ENCODE assay signal across 31 cellular contexts in the genomic region with DNA sequence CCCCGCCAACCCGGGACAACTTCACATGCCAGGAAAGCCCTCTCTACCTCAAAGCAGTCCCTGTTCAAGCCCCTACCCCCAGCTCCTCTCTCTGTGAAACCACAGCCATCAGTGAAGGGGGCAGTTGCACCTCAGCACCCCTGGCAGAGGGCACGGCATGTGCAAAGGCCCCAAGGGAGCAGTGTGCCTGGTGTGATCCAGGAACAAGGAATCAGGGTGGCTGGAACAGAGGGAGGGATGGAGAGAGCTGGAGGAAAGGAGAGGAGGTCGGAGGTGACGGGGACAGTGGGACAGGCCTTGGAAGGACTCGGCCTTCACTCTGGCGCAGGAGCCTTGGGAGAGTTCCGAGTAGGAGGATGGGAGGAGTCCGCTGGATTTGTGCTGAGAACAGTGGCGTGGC.
"Had no signal": no experiment of that assay in that cellular context is flagged by ENCODE, and none has a peak within 500 bp of the region (broad histone marks: within the 10 kb centered on the region; RNA-seq: fewer than 3 reads in every experiment).

No MANE protein-coding gene starts in this region.

- H3K36me3 Mint-ChIP-seq: activated naive CD4-positive, alpha-beta T cell treated with anti-CD3 and anti-CD28 coated beads, Interleukin-2, amount 10 ng/mL, durations not matched to agents 7 days and 5 days; activated naive CD4-positive, alpha-beta T cell treated with anti-CD3 and anti-CD28 coated beads, Interleukin-2, amount 50 U/mL, for 72 hours; activated naive CD8-positive, alpha-beta T cell treated with anti-CD3 and anti-CD28 coated beads, Interleukin-2, amount 10 ng/mL, durations not matched to agents 7 days and 5 days; brain had no signal

- H3K4me3 ChIP-seq: ascending aorta, breast epithelium, cardiac muscle cell, coronary artery, dorsolateral prefrontal cortex, heart left ventricle had no signal

- H3K9me3 Mint-ChIP-seq: activated CD4-positive, alpha-beta memory T cell treated with anti-CD3 and anti-CD28 coated beads, Interleukin-2, amount 10 ng/mL, durations not matched to agents 7 days and 5 days; activated CD4-positive, alpha-beta T cell treated with anti-CD3 and anti-CD28 coated beads, Interleukin-2, amount 10 ng/mL, durations not matched to agents 7 days and 5 days; activated naive CD4-positive, alpha-beta T cell treated with anti-CD3 and anti-CD28 coated beads, Interleukin-2, amount 10 ng/mL, durations not matched to agents 7 days and 5 days; activated naive CD4-positive, alpha-beta T cell treated with anti-CD3 and anti-CD28 coated beads, Interleukin-2, amount 50 U/mL, for 72 hours; activated naive CD8-positive, alpha-beta T cell treated with anti-CD3 and anti-CD28 coated beads, Interleukin-2, amount 10 ng/mL, durations not matched to agents 7 days and 5 days; activated T-cell treated with anti-CD3 and anti-CD28 coated beads, Interleukin-2, amount 50 U/mL, for 24 hours; activated T-cell treated with anti-CD3 and anti-CD28 coated beads, Interleukin-2, amount 50 U/mL, for 72 hours; dendritic cell treated with granulocyte-macrophage colony-stimulating factor and Interleukin-4, amounts not matched to agents 40 ng/mL and 50 ng/mL, for 4 days; endodermal cell; T-helper 2 cell treated with Interferon-gamma antibody and Interleukin-4, amounts not matched to agents 5 μg/mL and 100 μg/mL, for 36 hours had no signal

- H3K27ac Mint-ChIP-seq: activated CD4-positive, alpha-beta memory T cell treated with anti-CD3 and anti-CD28 coated beads, Interleukin-2, amount 10 ng/mL, durations not matched to agents 7 days and 5 days; activated CD4-positive, alpha-beta T cell treated with anti-CD3 and anti-CD28 coated beads, Interleukin-2, amount 10 ng/mL, durations not matched to agents 7 days and 5 days; activated naive CD4-positive, alpha-beta T cell treated with anti-CD3 and anti-CD28 coated beads, Interleukin-2, amount 10 ng/mL, durations not matched to agents 7 days and 5 days; activated naive CD4-positive, alpha-beta T cell treated with anti-CD3 and anti-CD28 coated beads, Interleukin-2, amount 50 U/mL, for 72 hours; activated naive CD8-positive, alpha-beta T cell treated with anti-CD3 and anti-CD28 coated beads, Interleukin-2, amount 10 ng/mL, durations not matched to agents 7 days and 5 days; activated T-cell treated with anti-CD3 and anti-CD28 coated beads, Interleukin-2, amount 50 U/mL, for 24 hours; activated T-cell treated with anti-CD3 and anti-CD28 coated beads, Interleukin-2, amount 50 U/mL, for 72 hours; brain; dendritic cell treated with granulocyte-macrophage colony-stimulating factor and Interleukin-4, amounts not matched to agents 40 ng/mL and 50 ng/mL, for 4 days; endodermal cell; T-helper 2 cell treated with Interferon-gamma antibody and Interleukin-4, amounts not matched to agents 5 μg/mL and 100 μg/mL, for 36 hours had no signal

- DNase-seq: activated CD4-positive, alpha-beta memory T cell treated with anti-CD3 and anti-CD28 coated beads, Interleukin-2, amount 10 ng/mL, durations not matched to agents 7 days and 5 days; activated CD4-positive, alpha-beta T cell treated with anti-CD3 and anti-CD28 coated beads for 1 hour; activated CD4-positive, alpha-beta T cell treated with anti-CD3 and anti-CD28 coated beads for 4 hours; activated CD4-positive, alpha-beta T cell treated with anti-CD3 and anti-CD28 coated beads, Interleukin-2, amount 10 ng/mL, durations not matched to agents 7 days and 5 days; activated CD4-positive, alpha-beta T cell treated with anti-CD3 and anti-CD28 coated beads, Interleukin-2, amount 50 U/mL, for 4 hours; activated CD8-positive, alpha-beta memory T cell treated with anti-CD3 and anti-CD28 coated beads, Interleukin-2, amount 50 U/mL, for 48 hours; activated gamma-delta T cell; activated naive CD4-positive, alpha-beta T cell; activated naive CD4-positive, alpha-beta T cell treated with anti-CD3 and anti-CD28 coated beads, Interleukin-2, amount 10 ng/mL, durations not matched to agents 7 days and 5 days; activated naive CD8-positive, alpha-beta T cell treated with anti-CD3 and anti-CD28 coated beads, Interleukin-2, amount 10 ng/mL, durations not matched to agents 7 days and 5 days; activated T-cell treated with anti-CD3 and anti-CD28 coated beads for 4 hours; activated T-cell treated with anti-CD3 and anti-CD28 coated beads, Interleukin-2, amount 50 U/mL, for 24 hours; activated T-cell treated with anti-CD3 and anti-CD28 coated beads, Interleukin-2, amount 50 U/mL, for 72 hours; central memory CD4-positive, alpha-beta T cell; dorsolateral prefrontal cortex; effector memory CD4-positive, alpha-beta T cell; endodermal cell; foreskin fibroblast; glutamatergic neuron; heart left ventricle; T-helper 17 cell; T1000 had no signal

- H3K36me3 ChIP-seq: ascending aorta, breast epithelium, cardiac muscle cell, heart left ventricle had no signal

- H3K4me3 Mint-ChIP-seq: activated CD4-positive, alpha-beta memory T cell treated with anti-CD3 and anti-CD28 coated beads, Interleukin-2, amount 10 ng/mL, durations not matched to agents 7 days and 5 days; activated CD4-positive, alpha-beta T cell treated with anti-CD3 and anti-CD28 coated beads, Interleukin-2, amount 10 ng/mL, durations not matched to agents 7 days and 5 days; activated naive CD4-positive, alpha-beta T cell treated with anti-CD3 and anti-CD28 coated beads, Interleukin-2, amount 10 ng/mL, durations not matched to agents 7 days and 5 days; activated naive CD8-positive, alpha-beta T cell treated with anti-CD3 and anti-CD28 coated beads, Interleukin-2, amount 10 ng/mL, durations not matched to agents 7 days and 5 days; activated T-cell treated with anti-CD3 and anti-CD28 coated beads, Interleukin-2, amount 50 U/mL, for 24 hours; activated T-cell treated with anti-CD3 and anti-CD28 coated beads, Interleukin-2, amount 50 U/mL, for 72 hours; brain; dendritic cell treated with granulocyte-macrophage colony-stimulating factor and Interleukin-4, amounts not matched to agents 40 ng/mL and 50 ng/mL, for 4 days; endodermal cell; T-helper 17 cell; T-helper 2 cell treated with Interferon-gamma antibody and Interleukin-4, amounts not matched to agents 5 μg/mL and 100 μg/mL, for 36 hours had no signal

- H3K27ac ChIP-seq: ascending aorta, breast epithelium, cardiac muscle cell, coronary artery, dorsolateral prefrontal cortex, heart left ventricle had no signal

- H3K27me3 ChIP-seq: ascending aorta, breast epithelium, cardiac muscle cell, dorsolateral prefrontal cortex, heart left ventricle had no signal

- H3K9me3 ChIP-seq: ascending aorta, breast epithelium, heart left ventricle had no signal

- H3K4me1 Mint-ChIP-seq: activated naive CD4-positive, alpha-beta T cell treated with anti-CD3 and anti-CD28 coated beads, Interleukin-2, amount 10 ng/mL, durations not matched to agents 7 days and 5 days; endodermal cell had no signal

- H3K4me1 ChIP-seq: ascending aorta, breast epithelium had no signal

- ATAC-seq: activated naive CD4-positive, alpha-beta T cell treated with anti-CD3 and anti-CD28 coated beads, Interleukin-2, amount 50 U/mL, for 72 hours; activated T-cell treated with anti-CD3 and anti-CD28 coated beads, Interleukin-2, amount 50 U/mL, for 72 hours; esophagus mucosa; heart left ventricle; T-helper 17 cell had no signal
